12 cellular contexts compared by ENCODE assay signal in genomic region chr5:177483994-177484901, GRCh38. TPM values are rescaled to one million over a fixed set of nuclear protein-coding genes. Genes with fewer than 3 reads are reported as not detected.
DNase-seq lines count a peak whose midpoint lies in the region; ATAC-seq and TF ChIP-seq lines count a peak whose summit lies in the region.
"Had no signal": no experiment of that assay in that cellular context is flagged by ENCODE, and none has a peak within 500 bp of the region (broad histone marks: within the 10 kb centered on the region; RNA-seq: fewer than 3 reads in every experiment).

No MANE protein-coding gene starts in this region.

- no peak for DNase-seq in activated naive CD4-positive, alpha-beta T cell (lab: John Stamatoyannopoulos, UW)
- DNase-seq in erythroblast (lab: John Stamatoyannopoulos, UW) (no peak), transverse colon (no peak), left colon (no peak)
- DNase-seq: DMS79; effector CD4-positive, alpha-beta T cell; hippocampal formation; mesendoderm; NCI-H510A treated with DMSO at 0.1 percent for 48 hours had no signal

- ATAC-seq in left colon (no peak), GM18909 (IDR thresholded peaks at IDR 0.05; ENCODE audit: poor library complexity, unreplicated experiment) (no peak)

- H3K4me3 Mint-ChIP-seq in activated naive CD4-positive, alpha-beta T cell treated with anti-CD3 and anti-CD28 coated beads, Interleukin-2, amount 50 U/mL, for 24 hours = no peak overlapping the region

- no peaks in the 10 kb centered on the region for H3K36me3 Mint-ChIP-seq in activated naive CD4-positive, alpha-beta T cell treated with anti-CD3 and anti-CD28 coated beads, Interleukin-2, amount 50 U/mL, for 24 hours

- no peak for TF ChIP-seq CTCF in transverse colon (IDR thresholded peaks at IDR 0.05)

- no peaks in the 10 kb centered on the region for H3K9me3 ChIP-seq in transverse colon
- H3K9me3 ChIP-seq: right atrium auricular region had no signal

- H3K27me3 Mint-ChIP-seq in activated naive CD4-positive, alpha-beta T cell treated with anti-CD3 and anti-CD28 coated beads, Interleukin-2, amount 50 U/mL, for 24 hours = no peaks in the 10 kb centered on the region

- H3K9me3 Mint-ChIP-seq in activated naive CD4-positive, alpha-beta T cell treated with anti-CD3 and anti-CD28 coated beads, Interleukin-2, amount 50 U/mL, for 24 hours = no peaks in the 10 kb centered on the region

- no peak for TF ChIP-seq EP300 in transverse colon (IDR thresholded peaks at IDR 0.05; ENCODE audit: low read depth)

- H3K4me1 Mint-ChIP-seq in activated naive CD4-positive, alpha-beta T cell treated with anti-CD3 and anti-CD28 coated beads, Interleukin-2, amount 50 U/mL, for 24 hours = peaks cover 9% of the 10 kb centered on the region

- TF ChIP-seq POLR2A in erythroblast (IDR thresholded peaks at IDR 0.05; ENCODE audit: low read length) (peak; percentile 16), transverse colon (IDR thresholded peaks at IDR 0.05) (no peak)

- H3K4me1 ChIP-seq in transverse colon = peaks cover 10 to 30% (median 16%) of the 10 kb centered on the region in 4 donors

- H3K27ac Mint-ChIP-seq in activated naive CD4-positive, alpha-beta T cell treated with anti-CD3 and anti-CD28 coated beads, Interleukin-2, amount 50 U/mL, for 24 hours = peak overlapping the region; percentile 44

- H3K4me3 ChIP-seq in transverse colon = no peak overlapping the region
- H3K4me3 ChIP-seq: right atrium auricular region had no signal

- in situ Hi-C loops in transverse colon (cut with MboI; ENCODE audit: low pct_ligation_motif_present in 1 of 4, low pct_unique_long_range_greater_than_20kb in 1 of 4, low sequenced_read_pairs in 3 of 4) = no loop called here

- H3K27me3 ChIP-seq in transverse colon = no peaks in the 10 kb centered on the region
- H3K27me3 ChIP-seq: right atrium auricular region had no signal

- WGBS in transverse colon (ENCODE audit: low coverage in 1 of 2), 2 donors = 75% methylated on average over 22 of the region's 22 CpGs; no CpG with 5 or more reads in 1 of the 2 donors

- intact Hi-C loops in transverse colon (cut with DNase I; ENCODE audit: low total_unique reads) (no loop called here), left colon (cut with DNase I, micrococcal nuclease) (no loop called here)

- H3K27ac ChIP-seq in transverse colon = peak overlapping the region in 3 of 4 donors; percentile 41 to 91 (median 72)
- H3K27ac ChIP-seq: right atrium auricular region had no signal

- no peaks in the 10 kb centered on the region for H3K36me3 ChIP-seq in transverse colon

RNA-seq across cellular contexts. Expression of gene DBN1, which starts 10.8 kb away (rescaled TPM):
- 100 to 1,000 TPM in 1 of 4 donors, 10 to 100 TPM in 3; 10.1 to 201 (median 17.4) TPM for total RNA-seq in transverse colon
- total RNA-seq in left colon = 10 to 100 TPM; 11.8 to 18.8 TPM

RNA-seq across cellular contexts. Expression of gene PDLIM7, which starts 13.2 kb away (rescaled TPM):
- total RNA-seq in transverse colon (100 to 1,000 TPM in 1 of 4 donors, 10 to 100 TPM in 3; 52.6 to 256 (median 78.6) TPM), left colon (10 to 100 TPM; 12.1 to 56.5 TPM)

RNA-seq across cellular contexts. Expression of gene DOK3, which starts 25.4 kb away (rescaled TPM):
- total RNA-seq in transverse colon = 10 to 100 TPM in 2 of 4 donors, 1 to 10 TPM in 1, under 1 TPM in 1; 0.60 to 17.2 (median 7.8) TPM
- total RNA-seq in left colon = 1 to 10 TPM; 4.1 to 8.9 TPM

RNA-seq across cellular contexts. Expression of gene DDX41, which starts 32.5 kb away (rescaled TPM):
- total RNA-seq in transverse colon (100 to 1,000 TPM in 2 of 4 donors, 10 to 100 TPM in 2; 96.5 to 170 (median 130) TPM), left colon (10 to 100 TPM; 74.3 to 79.9 TPM)

RNA-seq across cellular contexts. Expression of gene PRR7, which starts 37.6 kb away (rescaled TPM):
- total RNA-seq in transverse colon = 1 to 10 TPM in 3 of 4 donors, not detected in 1; 2.1 to 5.0 (median 2.5) TPM
- total RNA-seq in left colon = 1 to 10 TPM; 1.6 to 2.2 TPM
